25 cellular contexts compared by ENCODE assay signal in the genomic region with DNA sequence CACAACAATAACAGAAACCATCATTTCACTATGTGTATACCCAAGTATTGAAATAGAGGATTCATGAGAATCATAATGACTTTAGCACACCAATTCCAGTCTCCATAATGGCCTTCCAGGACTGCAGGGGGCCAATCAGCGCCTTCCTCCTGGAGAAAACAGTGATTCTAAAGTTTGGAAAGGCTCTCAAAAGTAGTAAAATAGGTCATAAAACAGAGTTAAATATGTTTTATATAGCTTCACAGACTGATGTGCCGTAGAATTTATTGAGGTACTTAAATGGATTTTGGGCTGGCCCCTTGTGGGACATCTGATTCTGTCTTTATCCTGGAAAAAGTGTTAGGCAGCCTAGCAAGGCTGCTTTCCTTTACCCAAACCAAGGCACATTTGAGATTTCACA.
DNase-seq lines count a peak whose midpoint lies in the region; FAIRE-seq and TF ChIP-seq lines count a peak whose summit lies in the region.
"Had no signal": no experiment of that assay in that cellular context is flagged by ENCODE, and none has a peak within 500 bp of the region (broad histone marks: within the 10 kb centered on the region; RNA-seq: fewer than 3 reads in every experiment).

No MANE protein-coding gene starts in this region.

- DNase-seq in A673 (ENCODE audit: low spot score) = peak; percentile 73
- DNase-seq in HEK293T (ENCODE audit: extremely low spot score) = peak; percentile 41
- DNase-seq in SK-N-MC (ENCODE audit: low read depth, low spot score) = peak; percentile 35
- no peak for DNase-seq in neural progenitor cell (ENCODE audit: low spot score)
- DNase-seq in HTR-8/SVneo (ENCODE audit: insufficient read length, low spot score) = no peak
- no peak for DNase-seq in RKO (ENCODE audit: low spot score)
- no peak for DNase-seq in cortex of kidney (lab: John Stamatoyannopoulos, UW)
- no peak for DNase-seq in NOMO-1 treated with dmso at 0.1 percent for 144 hours (lab: John Stamatoyannopoulos, UW; ENCODE audit: unreplicated experiment)
- DNase-seq: ACHN; BE2C; C1 segment of cervical spinal cord; CD4-positive, alpha-beta memory T cell; CD4-positive, CD25-positive, alpha-beta regulatory T cell; CD8-positive, alpha-beta memory T cell; COR-L47; DMS 273 treated with DMSO at 0.1 percent for 48 hours; DMS79 treated with DMSO at 0.1 percent for 48 hours; GF-D8 had no signal

- H3K9me3 ChIP-seq in A673 (ENCODE audit: low read depth, low read length, poor library complexity, severe bottlenecking) (no peaks in the 10 kb centered on the region), SK-N-MC (ENCODE audit: low read depth, low read length) (no peaks in the 10 kb centered on the region), neural progenitor cell (ENCODE audit: low read depth) (no peaks in the 10 kb centered on the region)
- H3K9me3 ChIP-seq: A549, BE2C, BLaER1 had no signal

- peaks cover 22% of the 10 kb centered on the region for H3K4me1 Mint-ChIP-seq in neural progenitor cell
- H3K4me1 Mint-ChIP-seq: CD14-positive monocyte; CD4-positive, alpha-beta memory T cell; CD4-positive, CD25-positive, alpha-beta regulatory T cell; CD8-positive, alpha-beta memory T cell had no signal

- no peak overlapping the region for H3K4me2 ChIP-seq in neural progenitor cell
- H3K4me2 ChIP-seq: A549, BLaER1 had no signal

- no peaks in the 10 kb centered on the region for H3K27me3 Mint-ChIP-seq in neural progenitor cell (ENCODE audit: insufficient read depth, low read depth)
- H3K27me3 Mint-ChIP-seq: CD4-positive, alpha-beta memory T cell; CD4-positive, CD25-positive, alpha-beta regulatory T cell; CD8-positive, alpha-beta memory T cell had no signal

- no peaks in the 10 kb centered on the region for H4K20me1 ChIP-seq in neural progenitor cell (ENCODE audit: low read depth)
- H4K20me1 ChIP-seq: BLaER1 had no signal

- H3K4me1 ChIP-seq in A673 (ENCODE audit: insufficient read depth, low read length, poor library complexity, severe bottlenecking) (peaks cover 22% of the 10 kb centered on the region), neural progenitor cell (no peaks in the 10 kb centered on the region)
- H3K4me1 ChIP-seq: A549, BE2C, BLaER1 had no signal

- H3K36me3 ChIP-seq in A673 (ENCODE audit: insufficient read depth, low read length, poor library complexity, severe bottlenecking) (no peaks in the 10 kb centered on the region), SK-N-MC (ENCODE audit: insufficient read depth, low read length) (no peaks in the 10 kb centered on the region), neural progenitor cell (no peaks in the 10 kb centered on the region)
- H3K36me3 ChIP-seq: BE2C, BLaER1 had no signal

- H3K36me3 Mint-ChIP-seq in neural progenitor cell = no peaks in the 10 kb centered on the region
- H3K36me3 Mint-ChIP-seq: CD14-positive monocyte; CD4-positive, alpha-beta memory T cell; CD4-positive, CD25-positive, alpha-beta regulatory T cell; CD8-positive, alpha-beta memory T cell had no signal

- no peaks in the 10 kb centered on the region for H3K79me2 ChIP-seq in neural progenitor cell (ENCODE audit: low read depth)

- H3K27me3 ChIP-seq in A673 (replicated peaks; ENCODE audit: insufficient read depth, low read depth, low read length, poor library complexity) (peaks cover 6% of the 10 kb centered on the region), neural progenitor cell (no peaks in the 10 kb centered on the region)
- H3K27me3 ChIP-seq: BE2C, BLaER1 had no signal

- TF ChIP-seq CTCF in A673 (conservative IDR thresholded peaks at IDR 0.05; ENCODE audit: low read depth, low read length) = no peak
- TF ChIP-seq CTCF in neural progenitor cell (IDR thresholded peaks at IDR 0.05) = no peak

- H3K9ac ChIP-seq in SK-N-MC (ENCODE audit: insufficient read length) (no peak overlapping the region), neural progenitor cell (no peak overlapping the region)
- H3K9ac ChIP-seq: BLaER1 had no signal

- H3K9me3 Mint-ChIP-seq in neural progenitor cell = no peaks in the 10 kb centered on the region

- FAIRE-seq in HTR-8/SVneo (lab: Jason Lieb, UNC) = no peak
- FAIRE-seq: A549, G401.6, GM12891, GM19239 had no signal

- intact Hi-C loops in A673 (cut with micrococcal nuclease; ENCODE audit: unreplicated experiment) = loop anchor here (10.0 kb wide), 1 partner anchor 218 kb away; no protein-coding TSS in a partner anchor

- no TSS peak for BruUV-seq in A673 (replicated peaks; lab: Mats Ljungman, UMichigan)

- peak overlapping the region; percentile 53 for H3K27ac Mint-ChIP-seq in neural progenitor cell
- H3K27ac Mint-ChIP-seq: CD14-positive monocyte; CD4-positive, alpha-beta memory T cell; CD4-positive, CD25-positive, alpha-beta regulatory T cell; CD8-positive, alpha-beta memory T cell had no signal

- POLR2A ChIA-PET in A673 (lab: Charles Lee; ENCODE audit: low non-redundant PET) = interaction anchor here (0.7 kb wide), 1 partner anchor 1940 kb away, joined by 3 read pairs; no protein-coding TSS in a partner anchor
- POLR2A ChIA-PET in HEK293T (lab: Yijun Ruan, JAX) = no interaction called here

- H3K27ac ChIP-seq in A673 (ENCODE audit: low read depth, low read length, poor library complexity, severe bottlenecking) (no peak overlapping the region), SK-N-MC (peak overlapping the region; percentile 88; the same call in 1 of the 2 replicates), neural progenitor cell (no peak overlapping the region)
- H3K27ac ChIP-seq: 22Rv1, A549, BLaER1 had no signal

- H2AFZ ChIP-seq in neural progenitor cell (replicated peaks) = no peak overlapping the region

- CTCF ChIA-PET in A673 (lab: Charles Lee) (no interaction called here), HEK293T (lab: Yijun Ruan, JAX) (no interaction called here)

- no peaks in the 10 kb centered on the region for H3F3A ChIP-seq in neural progenitor cell (ENCODE audit: low read depth)

- no peak overlapping the region for H3K4me3 Mint-ChIP-seq in neural progenitor cell
- H3K4me3 Mint-ChIP-seq: CD14-positive monocyte; CD4-positive, alpha-beta memory T cell; CD4-positive, CD25-positive, alpha-beta regulatory T cell; CD8-positive, alpha-beta memory T cell had no signal

- H3K4me3 ChIP-seq in A673 (ENCODE audit: low read depth, low read length, poor library complexity, severe bottlenecking) (no peak overlapping the region), SK-N-MC (0 out of 2 replicates have a peak overlapping the region, but pooled peaks have one; percentile 50), neural progenitor cell (no peak overlapping the region)
- H3K4me3 ChIP-seq: A549, BLaER1 had no signal

TF ChIP-seq in HEK293T, 16 proteins besides CTCF, POLR2A, EP300 and RAD21:
- TF ChIP-seq, protein P1, sequence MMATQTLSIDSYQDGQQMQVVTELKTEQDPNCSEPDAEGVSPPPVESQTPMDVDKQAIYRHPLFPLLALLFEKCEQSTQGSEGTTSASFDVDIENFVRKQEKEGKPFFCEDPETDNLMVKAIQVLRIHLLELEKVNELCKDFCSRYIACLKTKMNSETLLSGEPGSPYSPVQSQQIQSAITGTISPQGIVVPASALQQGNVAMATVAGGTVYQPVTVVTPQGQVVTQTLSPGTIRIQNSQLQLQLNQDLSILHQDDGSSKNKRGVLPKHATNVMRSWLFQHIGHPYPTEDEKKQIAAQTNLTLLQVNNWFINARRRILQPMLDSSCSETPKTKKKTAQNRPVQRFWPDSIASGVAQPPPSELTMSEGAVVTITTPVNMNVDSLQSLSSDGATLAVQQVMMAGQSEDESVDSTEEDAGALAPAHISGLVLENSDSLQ (IDR thresholded peaks at IDR 0.05) = peak; percentile 73
- TF ChIP-seq CTBP1 (IDR thresholded peaks at IDR 0.05; ENCODE audit: borderline replicate concordance) = peak; percentile 57; the same call in 1 of the 2 replicates
- TF ChIP-seq BHLHE40 (IDR thresholded peaks at IDR 0.05; ENCODE audit: borderline replicate concordance) = no peak

Comparison
In these comparisons a context has a peak if more than half of its experiments do, and no peak if none do; other contexts are left out.
1. DNase-seq: peak in A673 (single experiment), HEK293T (single experiment) and SK-N-MC (single experiment); none in neural progenitor cell (single experiment), HTR-8/SVneo (single experiment), RKO (single experiment), cortex of kidney (single experiment) and NOMO-1 treated with dmso at 0.1 percent for 144 hours (single experiment).